ENCODE assay signal across 8 cellular contexts in genomic region chr16:75622762-75623605, GRCh38. TPM values are rescaled to one million over a fixed set of nuclear protein-coding genes. Genes with fewer than 3 reads are reported as not detected.
A peak's percentile ranks its signal among the peaks of the same experiment; 100 is the strongest.
DNase-seq lines count a peak whose midpoint lies in the region; ATAC-seq and TF ChIP-seq lines count a peak whose summit lies in the region.

Gene ADAT1, minus strand, starts transcription at chr16:75623281. Its CDS starts 2,482 bp downstream, at chr16:75620799.

- H3K4me3 ChIP-seq in SU-DHL-6 (ENCODE audit: insufficient read depth, low read length, poor library complexity, severe bottlenecking), result peak within 1 kb of the TSS; percentile 62
- peak within 1 kb of the TSS; percentile 80 for H3K4me3 ChIP-seq in ovary
- peak within 1 kb of the TSS; percentile 46 to 49 (median 47) for H3K4me3 ChIP-seq in thyroid gland (replicated peaks in 1 of 3)

- peak within 1 kb of the TSS; percentile 97 for H3K4me3 Mint-ChIP-seq in activated naive CD8-positive, alpha-beta T cell treated with anti-CD3 and anti-CD28 coated beads, Interleukin-2, amount 10 ng/mL, durations not matched to agents 7 days and 5 days

- POLR2A ChIA-PET in activated naive CD8-positive, alpha-beta T cell treated with anti-CD3 and anti-CD28 coated beads, Interleukin-2, amount 10 ng/mL, durations not matched to agents 7 days and 5 days (lab: Charles Lee), result interaction anchor here (0.6 to 5.3 kb wide), 16 partner anchors 8 to 202 kb away, joined by 3 to 95 read pairs (median 6); partner anchors contain the start of genes CFDP1, GABARAPL2, KARS1 and TERF2IP

- TF ChIP-seq POLR2A in GM10847 (IDR thresholded peaks at IDR 0.05; ENCODE audit: extremely low read depth, insufficient read length) (peak; percentile 86), ovary (IDR thresholded peaks at IDR 0.05) (peak; percentile 86), thyroid gland (IDR thresholded peaks at IDR 0.05) (peak; percentile 25 to 84)

- H3K36me3 ChIP-seq in SU-DHL-6 (ENCODE audit: low read length) (peaks cover 5% of the 10 kb centered on the region), ovary (no peaks in the 10 kb centered on the region), thyroid gland (peaks cover 17 to 28% of the 10 kb centered on the region in 2 donors)

- H4K20me1 ChIP-seq in SU-DHL-6 (ENCODE audit: low read depth, low read length), result no peaks in the 10 kb centered on the region

- H3K27ac Mint-ChIP-seq in activated naive CD8-positive, alpha-beta T cell treated with anti-CD3 and anti-CD28 coated beads, Interleukin-2, amount 10 ng/mL, durations not matched to agents 7 days and 5 days, result peak within 1 kb of the TSS; percentile 97

- H3K9me3 ChIP-seq in SU-DHL-6 (ENCODE audit: insufficient read depth, low read length) (no peaks in the 10 kb centered on the region), ovary (no peaks in the 10 kb centered on the region), thyroid gland (no peaks in the 10 kb centered on the region)

- peaks cover 37% of the 10 kb centered on the region for H3K4me1 Mint-ChIP-seq in activated naive CD8-positive, alpha-beta T cell treated with anti-CD3 and anti-CD28 coated beads, Interleukin-2, amount 10 ng/mL, durations not matched to agents 7 days and 5 days

- H3K27ac ChIP-seq in SU-DHL-6 (ENCODE audit: low read depth, low read length) (peak within 1 kb of the TSS; percentile 65), ovary (peak within 1 kb of the TSS in 1 of 2 donors; percentile 74), thyroid gland (peak within 1 kb of the TSS; percentile 80 to 82 (median 80))

- TF ChIP-seq CTCF in SU-DHL-6 (IDR thresholded peaks at IDR 0.05; ENCODE audit: insufficient read depth, low read length, poor library complexity, severe bottlenecking) (no peak), ovary (IDR thresholded peaks at IDR 0.05) (no peak), thyroid gland (IDR thresholded peaks at IDR 0.05) (peak in 1 of 6 experiments; percentile 36)

- ATAC-seq in HG02678 (IDR thresholded peaks at IDR 0.05; ENCODE audit: unreplicated experiment), result peak; percentile 92
- ATAC-seq in activated naive CD8-positive, alpha-beta T cell treated with anti-CD3 and anti-CD28 coated beads, Interleukin-2, amount 10 ng/mL, durations not matched to agents 7 days and 5 days (ENCODE audit: low read depth), result peak; percentile 95

- H3K27me3 ChIP-seq in SU-DHL-6 (ENCODE audit: low read length) (no peaks in the 10 kb centered on the region), ovary (no peaks in the 10 kb centered on the region), thyroid gland (no peaks in the 10 kb centered on the region)

- intact Hi-C loops in head of caudate nucleus (cut with DNase I), result loop anchor here (2.0 to 10.0 kb wide), 4 partner anchors 56 to 188 kb away; partner anchors contain the start of genes CFDP1, GABARAPL2 and TMEM170A
- intact Hi-C loops in ovary (cut with DNase I), result loop anchor here in 1 of 4 donors (10.0 kb wide), 1 partner anchor 58 kb away; the partner anchor contains the start of gene GABARAPL2
- intact Hi-C loops in thyroid gland (cut with DNase I), result no loop called here

- no peaks in the 10 kb centered on the region for H3K9me2 ChIP-seq in SU-DHL-6 (replicated peaks; ENCODE audit: insufficient read depth, low read length)

- H3K79me2 ChIP-seq in SU-DHL-6 (ENCODE audit: insufficient read depth, low read length), result peaks cover 13% of the 10 kb centered on the region

- H3K4me1 ChIP-seq in ovary (ENCODE audit: insufficient read depth), result peaks cover 6% of the 10 kb centered on the region
- peaks cover 10 to 11% of the 10 kb centered on the region in 2 donors for H3K4me1 ChIP-seq in thyroid gland

- peaks cover 37% of the 10 kb centered on the region for H3F3A ChIP-seq in SU-DHL-6 (ENCODE audit: insufficient read depth)

- H3K36me3 Mint-ChIP-seq in activated naive CD8-positive, alpha-beta T cell treated with anti-CD3 and anti-CD28 coated beads, Interleukin-2, amount 10 ng/mL, durations not matched to agents 7 days and 5 days, result peaks cover 32% of the 10 kb centered on the region

- TF ChIP-seq EP300 in ovary (IDR thresholded peaks at IDR 0.05), result no peak

- WGBS in ovary, 3 donors, result 0% methylated on average over 61 to 62 of the region's 62 CpGs
- 0% methylated on average over 26 to 30 of the region's 62 CpGs for WGBS in thyroid gland, 2 donors

- peak within 1 kb of the TSS; percentile 80 for H3K9ac ChIP-seq in SU-DHL-6 (ENCODE audit: low read length)

- H2AFZ ChIP-seq in SU-DHL-6 (ENCODE audit: low read depth, low read length, severe bottlenecking), result peak within 1 kb of the TSS; percentile 87

- peak within 1 kb of the TSS; percentile 93 for H3K4me2 ChIP-seq in SU-DHL-6 (ENCODE audit: low read depth, low read length, poor library complexity, severe bottlenecking)

- no peaks in the 10 kb centered on the region for H3K9me3 Mint-ChIP-seq in activated naive CD8-positive, alpha-beta T cell treated with anti-CD3 and anti-CD28 coated beads, Interleukin-2, amount 10 ng/mL, durations not matched to agents 7 days and 5 days

- DNase-seq in NCI-H128 (lab: John Stamatoyannopoulos, UW; ENCODE audit: unreplicated experiment), result peak; percentile 86
- DNase-seq in activated naive CD8-positive, alpha-beta T cell treated with anti-CD3 and anti-CD28 coated beads, Interleukin-2, amount 10 ng/mL, durations not matched to agents 7 days and 5 days, result peak; percentile 95
- peak; percentile 95 to 100 (median 99) for DNase-seq in head of caudate nucleus
- peak; percentile 97 to 99 (median 98) for DNase-seq in ovary
- DNase-seq in thyroid gland, result peak; percentile 99

- no peaks in the 10 kb centered on the region for H3K27me3 Mint-ChIP-seq in activated naive CD8-positive, alpha-beta T cell treated with anti-CD3 and anti-CD28 coated beads, Interleukin-2, amount 10 ng/mL, durations not matched to agents 7 days and 5 days

RNA-seq across cellular contexts. Expression of gene ADAT1, which starts in this region (rescaled TPM):
- 10 to 100 TPM; 66.1 to 72.1 TPM for total RNA-seq in activated naive CD8-positive, alpha-beta T cell treated with anti-CD3 and anti-CD28 coated beads, Interleukin-2, amount 10 ng/mL, durations not matched to agents 7 days and 5 days
- 10 to 100 TPM; 25.3 to 45.8 (median 27.7) TPM for total RNA-seq in ovary
- polyA plus RNA-seq in ovary, result 10 to 100 TPM in 1 of 2 donors, 1 to 10 TPM in 1; 9.5 to 59.8 TPM
- total RNA-seq in thyroid gland, result 10 to 100 TPM; 36.8 to 72.3 (median 50.7) TPM
